In genomic region chr21:36126621-36127110, GRCh38 we compare ENCODE assay signal across 15 cellular contexts. TPM values are rescaled to one million over a fixed set of nuclear protein-coding genes. Genes with fewer than 3 reads are reported as not detected.
DNase-seq lines count a peak whose midpoint lies in the region; ATAC-seq and TF ChIP-seq lines count a peak whose summit lies in the region.
"Had no signal": no experiment of that assay in that cellular context is flagged by ENCODE, and none has a peak within 500 bp of the region (broad histone marks: within the 10 kb centered on the region; RNA-seq: fewer than 3 reads in every experiment).

No MANE protein-coding gene starts in this region.

- ATAC-seq in PC-3, result no peak
- no peak for ATAC-seq in HG02981 (IDR thresholded peaks at IDR 0.05; ENCODE audit: unreplicated experiment)
- ATAC-seq in activated T-cell treated with anti-CD3 and anti-CD28 coated beads, Interleukin-2, amount 50 U/mL, for 72 hours (replicated peaks in 1 of 2), result no peak
- ATAC-seq in gastroesophageal sphincter, result no peak

- no peak overlapping the region for H3K4me3 ChIP-seq in PC-3 (ENCODE audit: low read length)
- no peak overlapping the region for H3K4me3 ChIP-seq in gastroesophageal sphincter

- no peaks in the 10 kb centered on the region for H3K79me2 ChIP-seq in PC-3 (ENCODE audit: low read length)

- no peak overlapping the region for H2AFZ ChIP-seq in PC-3 (ENCODE audit: low read length)

- no peaks in the 10 kb centered on the region for H3K9me2 ChIP-seq in PC-3 (replicated peaks; ENCODE audit: low read length)

- no peaks in the 10 kb centered on the region for H3K36me3 Mint-ChIP-seq in activated T-cell treated with anti-CD3 and anti-CD28 coated beads, Interleukin-2, amount 50 U/mL, for 72 hours (ENCODE audit: insufficient read depth in 2 of 2)

- no peak for TF ChIP-seq EP300 in gastroesophageal sphincter (IDR thresholded peaks at IDR 0.05)

- H3K4me3 Mint-ChIP-seq in activated T-cell treated with anti-CD3 and anti-CD28 coated beads, Interleukin-2, amount 50 U/mL, for 72 hours, result no peak overlapping the region

- 86 to 91% methylated on average over 1 to 5 of the region's 5 CpGs for WGBS in gastroesophageal sphincter (ENCODE audit: low coverage in 1 of 2), 2 donors

- no peaks in the 10 kb centered on the region for H3K27me3 Mint-ChIP-seq in activated T-cell treated with anti-CD3 and anti-CD28 coated beads, Interleukin-2, amount 50 U/mL, for 72 hours (ENCODE audit: low read depth)
- H3K27me3 Mint-ChIP-seq: CD4-positive, alpha-beta T cell had no signal

- TF ChIP-seq POLR2A in gastroesophageal sphincter (IDR thresholded peaks at IDR 0.05), result no peak

- no peak overlapping the region; the same call in 1 of the 2 replicates for H3K9ac ChIP-seq in PC-3 (ENCODE audit: low read length)

- no peaks in the 10 kb centered on the region for H3K27me3 ChIP-seq in PC-3 (ENCODE audit: low read length)
- H3K27me3 ChIP-seq in gastroesophageal sphincter, result no peaks in the 10 kb centered on the region

- TF ChIP-seq CTCF in GM12873 (IDR thresholded peaks at IDR 0.05; ENCODE audit: insufficient read depth, low read depth, low read length, missing control alignments) (peak; percentile 1), PC-3 (conservative IDR thresholded peaks at IDR 0.05; ENCODE audit: low read depth, low read length) (no peak), gastroesophageal sphincter (IDR thresholded peaks at IDR 0.05) (no peak)

- H3K4me2 ChIP-seq in PC-3 (ENCODE audit: low read length), result peak overlapping the region; percentile 70

- CTCF ChIA-PET in PC-3 (lab: Charles Lee), result no interaction called here

- BruUV-seq in PC-3 (replicated peaks; lab: Mats Ljungman, UMichigan), result no TSS peak

- POLR2A ChIA-PET in PC-3 (lab: Charles Lee; ENCODE audit: unreplicated experiment), result no interaction called here

- H3K36me3 ChIP-seq in PC-3 (ENCODE audit: low read depth, low read length) (no peaks in the 10 kb centered on the region), gastroesophageal sphincter (no peaks in the 10 kb centered on the region)

- H3K27ac ChIP-seq in PC-3 (ENCODE audit: low read length), result peak overlapping the region; percentile 83
- peak overlapping the region; percentile 46 for H3K27ac ChIP-seq in epithelial cell of prostate
- no peak overlapping the region for H3K27ac ChIP-seq in gastroesophageal sphincter

- no peak overlapping the region for H3K27ac Mint-ChIP-seq in activated T-cell treated with anti-CD3 and anti-CD28 coated beads, Interleukin-2, amount 50 U/mL, for 72 hours
- H3K27ac Mint-ChIP-seq: CD4-positive, alpha-beta T cell had no signal

- H3K4me1 ChIP-seq in PC-3 (ENCODE audit: insufficient read depth, low read length), result peaks cover 24% of the 10 kb centered on the region
- peaks cover 0 to 22% (median 0%) of the 10 kb centered on the region in 3 donors for H3K4me1 ChIP-seq in gastroesophageal sphincter

- intact Hi-C loops in PC-3 (cut with micrococcal nuclease), result no loop called here

- DNase-seq in PC-3 (no peak), epithelial cell of prostate (ENCODE audit: low read depth, low spot score) (no peak)
- DNase-seq in stimulated activated CD8-positive, alpha-beta memory T cell treated with anti-CD3 and anti-CD28 coated beads, Interleukin-4, amount 100 ng/mL, for 48 hours, result peak; percentile 18
- DNase-seq in activated T-cell treated with anti-CD3 and anti-CD28 coated beads, Interleukin-2, amount 50 U/mL, for 72 hours, result no peak
- no peak for DNase-seq in stimulated activated CD4-positive, alpha-beta T cell treated with anti-CD3 and anti-CD28 coated beads, Interleukin-4, amount 100 ng/mL, for 1 hour
- DNase-seq: Calu3; CD4-positive, alpha-beta T cell; NCI-H1417; NCI-H1930; NCI-H2171 treated with DMSO at 0.1 percent for 48 hours; NCI-H774; SHP77 treated with DMSO at 0.1 percent for 48 hours had no signal

- no peaks in the 10 kb centered on the region for H3K9me3 Mint-ChIP-seq in activated T-cell treated with anti-CD3 and anti-CD28 coated beads, Interleukin-2, amount 50 U/mL, for 72 hours
- H3K9me3 Mint-ChIP-seq: CD4-positive, alpha-beta T cell had no signal

- H3K9me3 ChIP-seq in PC-3 (ENCODE audit: low read length), result no peaks in the 10 kb centered on the region
- no peaks in the 10 kb centered on the region for H3K9me3 ChIP-seq in gastroesophageal sphincter

- H3F3A ChIP-seq in PC-3 (ENCODE audit: low read length, unreplicated experiment), result no peaks in the 10 kb centered on the region

- H3K4me1 Mint-ChIP-seq in activated T-cell treated with anti-CD3 and anti-CD28 coated beads, Interleukin-2, amount 50 U/mL, for 72 hours (ENCODE audit: low read depth), result peaks cover 14% of the 10 kb centered on the region

- H4K20me1 ChIP-seq in PC-3 (ENCODE audit: low read length), result no peaks in the 10 kb centered on the region

RNA-seq across cellular contexts. Expression of gene CBR3, which starts 8.2 kb away (rescaled TPM):
- 49.3 and 56.3 TPM in 2 replicates for total RNA-seq in PC-3 (2014; rRNA removed)
- total RNA-seq in activated T-cell treated with anti-CD3 and anti-CD28 coated beads, Interleukin-2, amount 50 U/mL, for 72 hours, result 10 to 100 TPM; 13.0 to 19.2 TPM
- total RNA-seq in gastroesophageal sphincter, result 10 to 100 TPM in 3 of 4 donors, 1 to 10 TPM in 1; 9.6 to 20.9 (median 14.0) TPM

RNA-seq across cellular contexts. Expression of gene DOP1B, which starts 30.0 kb away (rescaled TPM):
- total RNA-seq in PC-3 (2014; rRNA removed), result 7.0 and 8.9 TPM in 2 replicates
- 10 to 100 TPM; 18.6 to 20.1 TPM for total RNA-seq in activated T-cell treated with anti-CD3 and anti-CD28 coated beads, Interleukin-2, amount 50 U/mL, for 72 hours
- total RNA-seq in gastroesophageal sphincter, result 10 to 100 TPM in 2 of 4 donors, 1 to 10 TPM in 2; 7.2 to 12.0 (median 10.4) TPM

RNA-seq across cellular contexts. Expression of gene CBR1, which starts 56.8 kb away (rescaled TPM):
- 297 and 343 TPM in 2 replicates for total RNA-seq in PC-3 (2014; rRNA removed)
- total RNA-seq in activated T-cell treated with anti-CD3 and anti-CD28 coated beads, Interleukin-2, amount 50 U/mL, for 72 hours, result 10 to 100 TPM; 17.0 to 38.5 TPM
- 100 to 1,000 TPM in 3 of 4 donors, 10 to 100 TPM in 1; 65.6 to 192 (median 138) TPM for total RNA-seq in gastroesophageal sphincter

Comparison
In these comparisons a context has a peak if more than half of its experiments do, and no peak if none do; other contexts are left out.
1. H3K27ac ChIP-seq: peak in PC-3 (single experiment) and epithelial cell of prostate (single experiment); none in gastroesophageal sphincter (0 of 4).